8 cellular contexts compared by ENCODE assay signal in genomic region chr12:78863482-78864427, GRCh38. TPM values are rescaled to one million over a fixed set of nuclear protein-coding genes. Genes with fewer than 3 reads are reported as not detected.
DNase-seq lines count a peak whose midpoint lies in the region; ATAC-seq, FAIRE-seq and TF ChIP-seq lines count a peak whose summit lies in the region.

No MANE protein-coding gene starts in this region.

- intact Hi-C loops in OCI-LY7 (cut with micrococcal nuclease; ENCODE audit: unreplicated experiment), result no loop called here

- H3K27me3 ChIP-seq in osteoblast (ENCODE audit: insufficient read depth, low read length), result peaks cover 50% of the 10 kb centered on the region

- no peak for TF ChIP-seq CTCF in D721Med (IDR thresholded peaks at IDR 0.05; ENCODE audit: insufficient read depth, missing control alignments)
- no peak for TF ChIP-seq CTCF in fibroblast of villous mesenchyme (IDR thresholded peaks at IDR 0.05; ENCODE audit: insufficient read depth, low read depth, low read length)
- no peak for TF ChIP-seq CTCF in osteoblast (IDR thresholded peaks at IDR 0.05; ENCODE audit: extremely low read depth, low read depth, low read length)
- no peak for TF ChIP-seq CTCF in OCI-LY7 (conservative IDR thresholded peaks at IDR 0.05; ENCODE audit: low read length)

- H4K20me1 ChIP-seq in osteoblast (ENCODE audit: insufficient read depth, low read length) (no peaks in the 10 kb centered on the region), OCI-LY7 (ENCODE audit: insufficient read depth, low read length) (no peaks in the 10 kb centered on the region)

- H3K9me3 ChIP-seq in osteoblast (ENCODE audit: low read depth, low read length) (no peaks in the 10 kb centered on the region), OCI-LY7 (ENCODE audit: low read length) (no peaks in the 10 kb centered on the region)

- H3K9me2 ChIP-seq in OCI-LY7 (ENCODE audit: insufficient read depth, low read length), result no peaks in the 10 kb centered on the region

- POLR2A ChIA-PET in OCI-LY7 (lab: Charles Lee), result interaction anchor here (0.6 to 1.1 kb wide), 3 partner anchors 10 to 456 kb away, joined by 3 to 5 read pairs (median 4); no protein-coding TSS in a partner anchor

- CTCF ChIA-PET in OCI-LY7 (lab: Charles Lee; ENCODE audit: unreplicated experiment), result no interaction called here

- no peak for FAIRE-seq in D721Med (lab: Jason Lieb, UNC)

- H3K4me2 ChIP-seq in osteoblast (ENCODE audit: insufficient read depth, low read length) (peak overlapping the region; percentile 88), OCI-LY7 (ENCODE audit: low read length) (no peak overlapping the region)

- H3K79me2 ChIP-seq in osteoblast (ENCODE audit: insufficient read depth, low read length) (no peaks in the 10 kb centered on the region), OCI-LY7 (ENCODE audit: insufficient read depth, low read depth, low read length) (no peaks in the 10 kb centered on the region)

- no peak overlapping the region for H3K27ac ChIP-seq in osteoblast (ENCODE audit: low read depth, low read length)
- H3K27ac ChIP-seq in OCI-LY7 (ENCODE audit: low read depth, low read length, poor library complexity, severe bottlenecking), result no peak overlapping the region

- H2AFZ ChIP-seq in osteoblast (ENCODE audit: low read length) (peak overlapping the region; percentile 93), OCI-LY7 (ENCODE audit: low read length) (no peak overlapping the region)

- peak; percentile 49 for DNase-seq in D721Med (ENCODE audit: insufficient read length, low spot score)
- no peak for DNase-seq in Jurkat, Clone E6-1 (ENCODE audit: low read depth, low spot score)
- peak; percentile 82 for DNase-seq in SK-N-DZ (ENCODE audit: low spot score)
- peak; percentile 22 for DNase-seq in fibroblast of villous mesenchyme (ENCODE audit: low read depth)
- peak; percentile 82 for DNase-seq in osteoblast (ENCODE audit: insufficient read length, low spot score, missing footprints)
- DNase-seq in OCI-LY7 (ENCODE audit: low spot score), result no peak

- H3K4me1 ChIP-seq in osteoblast (ENCODE audit: insufficient read depth, low read length) (peaks cover 9% of the 10 kb centered on the region), OCI-LY7 (ENCODE audit: insufficient read depth, low read length, poor library complexity, severe bottlenecking) (no peaks in the 10 kb centered on the region)

- no TSS peak for BruUV-seq in OCI-LY7 (replicated peaks; lab: Mats Ljungman, UMichigan)

- H3K4me3 ChIP-seq in Jurkat, Clone E6-1 (ENCODE audit: low read length), result peak overlapping the region; percentile 37
- peak overlapping the region; percentile 68 for H3K4me3 ChIP-seq in fibroblast of villous mesenchyme (ENCODE audit: low read depth, low read length)
- peak overlapping the region; percentile 76 for H3K4me3 ChIP-seq in osteoblast (ENCODE audit: insufficient read depth, low read length)
- no peak overlapping the region for H3K4me3 ChIP-seq in OCI-LY7 (ENCODE audit: low read depth, low read length, poor library complexity, severe bottlenecking)

- ATAC-seq in GM21515 (IDR thresholded peaks at IDR 0.05; ENCODE audit: unreplicated experiment), result peak; percentile 48
- no peak for ATAC-seq in HG03439 (IDR thresholded peaks at IDR 0.05; ENCODE audit: unreplicated experiment)

- H3K36me3 ChIP-seq in osteoblast (ENCODE audit: insufficient read depth, low read length) (no peaks in the 10 kb centered on the region), OCI-LY7 (ENCODE audit: insufficient read depth, low read length) (no peaks in the 10 kb centered on the region)

RNA-seq across cellular contexts. Expression of gene SYT1, which starts 0.8 kb away (rescaled TPM):
- polyA plus RNA-seq in Jurkat, Clone E6-1 (2012; ENCODE audit: insufficient read depth, insufficient read length), result not detected
- polyA plus RNA-seq in SK-N-DZ (2014; cell fraction: cytosol; rRNA removed), result 73.8 and 76.9 TPM in 2 replicates
- polyA plus RNA-seq in SK-N-DZ (2014; cell fraction: nucleus; rRNA removed), result 39.9 and 54.0 TPM in 2 replicates
- total RNA-seq in fibroblast of villous mesenchyme (2.3 and 3.9 TPM in 2 replicates), osteoblast (0.29 TPM in 1 of 2 replicates, not detected in the other), OCI-LY7 (2022) (not detected in 2 replicates)
- not detected in 2 replicates for total RNA-seq in OCI-LY7 (2014; rRNA removed; shearing (Covaris generic))

Comparison
In these comparisons a context has a peak if more than half of its experiments do, and no peak if none do; other contexts are left out.
1. DNase-seq: peak in D721Med (single experiment), SK-N-DZ (single experiment), fibroblast of villous mesenchyme (single experiment) and osteoblast (single experiment); none in Jurkat, Clone E6-1 (single experiment) and OCI-LY7 (single experiment).